ENCODE assay signal across 1 cellular context in the genomic region with DNA sequence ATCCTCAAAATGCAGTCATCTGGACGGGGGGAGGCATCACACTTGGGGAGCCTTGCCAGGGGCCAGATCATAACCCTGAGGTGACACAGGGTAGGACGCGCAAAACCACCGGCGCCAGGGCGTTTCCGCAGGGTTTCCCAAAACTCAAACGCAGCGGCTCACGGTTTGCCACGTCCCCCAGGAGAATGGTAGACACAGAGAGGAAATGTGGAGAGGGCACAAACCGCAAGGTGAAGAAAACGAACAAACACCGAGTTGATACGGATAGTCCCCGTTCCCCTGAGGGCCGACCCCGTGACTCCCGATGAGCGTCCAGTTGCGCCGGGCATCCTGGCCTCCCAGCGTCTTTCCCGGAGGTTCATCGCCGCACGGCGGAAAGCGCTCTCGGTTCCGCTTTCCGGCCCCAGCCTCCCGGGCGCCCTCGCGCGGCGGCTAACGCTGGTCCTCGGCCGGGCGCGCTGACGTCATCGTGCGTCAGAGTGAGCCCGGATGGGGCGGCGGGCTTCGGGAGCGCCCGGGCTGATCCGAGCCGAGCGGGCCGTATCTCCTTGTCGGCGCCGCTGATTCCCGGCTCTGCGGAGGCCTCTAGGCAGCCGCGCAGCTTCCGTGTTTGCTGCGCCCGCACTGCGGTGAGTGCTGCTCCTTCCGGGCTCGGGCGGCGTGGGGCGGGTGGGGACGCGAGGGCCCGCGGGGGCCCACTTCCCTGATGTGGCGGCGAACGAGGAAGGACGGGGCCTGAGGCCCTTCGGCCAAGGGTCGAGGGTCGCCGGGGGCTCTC.
TF ChIP-seq lines count a peak whose summit lies in the region.

TSS of gene BIRC2 (plus strand) at position 467 of the 778 bp plus-strand sequence. CDS start 2,641 bp downstream, outside the sequence.

TF ChIP-seq in K562, 482 proteins besides CTCF, POLR2A, EP300 and RAD21 (continued from another document):
- TF ChIP-seq SMAD1 (IDR thresholded peaks at IDR 0.05; ENCODE audit: low read depth, low read length, partially characterized antibody) (peak; percentile 43), POLR2G (IDR thresholded peaks at IDR 0.05; ENCODE audit: low read depth, low read length) (peak; percentile 93), CXXC5 (CRISPR knock-in tag; IDR thresholded peaks at IDR 0.05) (peak; percentile 95), E2F8 (IDR thresholded peaks at IDR 0.05; ENCODE audit: low read depth, partially characterized antibody) (peak; percentile 77), NFE2L1 (tag; IDR thresholded peaks at IDR 0.05; ENCODE audit: borderline replicate concordance, low read depth) (no peak), ZNF668 (CRISPR knock-in tag; IDR thresholded peaks at IDR 0.05) (no peak), MTA1 (IDR thresholded peaks at IDR 0.05; ENCODE audit: borderline replicate concordance) (peak; percentile 34; the same call in 1 of the 2 replicates), E2F3 (CRISPR knock-in tag; IDR thresholded peaks at IDR 0.05) (peak; percentile 25; the same call in 1 of the 2 replicates), TEAD4 (IDR thresholded peaks at IDR 0.05; ENCODE audit: low read length) (no peak), TEAD4 (CRISPR knock-in tag; IDR thresholded peaks at IDR 0.05; ENCODE audit: borderline replicate concordance) (no peak), HMGXB4 (CRISPR knock-in tag; IDR thresholded peaks at IDR 0.05) (peak; percentile 94), ARID1B (IDR thresholded peaks at IDR 0.05) (peak; percentile 34; the same call in 1 of the 2 replicates), GABPA (tag; conservative IDR thresholded peaks at IDR 0.05; ENCODE audit: low read depth) (peak; percentile 85), PKNOX1 (IDR thresholded peaks at IDR 0.05) (no peak), ELF1 (tag; IDR thresholded peaks at IDR 0.05) (peak; percentile 97)
- TF ChIP-seq, protein P1, sequence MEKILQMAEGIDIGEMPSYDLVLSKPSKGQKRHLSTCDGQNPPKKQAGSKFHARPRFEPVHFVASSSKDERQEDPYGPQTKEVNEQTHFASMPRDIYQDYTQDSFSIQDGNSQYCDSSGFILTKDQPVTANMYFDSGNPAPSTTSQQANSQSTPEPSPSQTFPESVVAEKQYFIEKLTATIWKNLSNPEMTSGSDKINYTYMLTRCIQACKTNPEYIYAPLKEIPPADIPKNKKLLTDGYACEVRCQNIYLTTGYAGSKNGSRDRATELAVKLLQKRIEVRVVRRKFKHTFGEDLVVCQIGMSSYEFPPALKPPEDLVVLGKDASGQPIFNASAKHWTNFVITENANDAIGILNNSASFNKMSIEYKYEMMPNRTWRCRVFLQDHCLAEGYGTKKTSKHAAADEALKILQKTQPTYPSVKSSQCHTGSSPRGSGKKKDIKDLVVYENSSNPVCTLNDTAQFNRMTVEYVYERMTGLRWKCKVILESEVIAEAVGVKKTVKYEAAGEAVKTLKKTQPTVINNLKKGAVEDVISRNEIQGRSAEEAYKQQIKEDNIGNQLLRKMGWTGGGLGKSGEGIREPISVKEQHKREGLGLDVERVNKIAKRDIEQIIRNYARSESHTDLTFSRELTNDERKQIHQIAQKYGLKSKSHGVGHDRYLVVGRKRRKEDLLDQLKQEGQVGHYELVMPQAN (IDR thresholded peaks at IDR 0.05; ENCODE audit: borderline replicate concordance) = peak; percentile 55; the same call in 1 of the 2 replicates
- TF ChIP-seq, protein P2, sequence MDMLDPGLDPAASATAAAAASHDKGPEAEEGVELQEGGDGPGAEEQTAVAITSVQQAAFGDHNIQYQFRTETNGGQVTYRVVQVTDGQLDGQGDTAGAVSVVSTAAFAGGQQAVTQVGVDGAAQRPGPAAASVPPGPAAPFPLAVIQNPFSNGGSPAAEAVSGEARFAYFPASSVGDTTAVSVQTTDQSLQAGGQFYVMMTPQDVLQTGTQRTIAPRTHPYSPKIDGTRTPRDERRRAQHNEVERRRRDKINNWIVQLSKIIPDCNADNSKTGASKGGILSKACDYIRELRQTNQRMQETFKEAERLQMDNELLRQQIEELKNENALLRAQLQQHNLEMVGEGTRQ (CRISPR knock-in tag; IDR thresholded peaks at IDR 0.05) = peak; percentile 38
